13 cellular contexts compared by ENCODE assay signal in genomic region chr1:36183309-36183856, GRCh38. TPM values are rescaled to one million over a fixed set of nuclear protein-coding genes. Genes with fewer than 3 reads are reported as not detected.
A peak's percentile ranks its signal among the peaks of the same experiment; 100 is the strongest.
DNase-seq lines count a peak whose midpoint lies in the region; ATAC-seq and TF ChIP-seq lines count a peak whose summit lies in the region.
"Had no signal": no experiment of that assay in that cellular context is flagged by ENCODE, and none has a peak within 500 bp of the region (broad histone marks: within the 10 kb centered on the region; RNA-seq: fewer than 3 reads in every experiment).

No MANE protein-coding gene starts in this region.

- in situ Hi-C loops in transverse colon (cut with MboI; ENCODE audit: low pct_ligation_motif_present in 1 of 4, low pct_unique_long_range_greater_than_20kb in 1 of 4, low sequenced_read_pairs in 3 of 4): loop anchor here (10.0 to 25.0 kb wide), 4 partner anchors 79 to 229 kb away; no protein-coding TSS in a partner anchor

- no peaks in the 10 kb centered on the region for H3K27me3 Mint-ChIP-seq in activated CD8-positive, alpha-beta T cell treated with anti-CD3 and anti-CD28 coated beads, Interleukin-2, amount 10 ng/mL, durations not matched to agents 7 days and 5 days (ENCODE audit: low read depth)

- peak overlapping the region; percentile 1 to 9 for H3K27ac Mint-ChIP-seq in activated naive CD4-positive, alpha-beta T cell treated with anti-CD3 and anti-CD28 coated beads, Interleukin-2, amount 50 U/mL, for 72 hours
- peak overlapping the region; percentile 1 for H3K27ac Mint-ChIP-seq in activated CD8-positive, alpha-beta T cell treated with anti-CD3 and anti-CD28 coated beads, Interleukin-2, amount 10 ng/mL, durations not matched to agents 7 days and 5 days

- no peaks in the 10 kb centered on the region for H3K27me3 ChIP-seq in transverse colon

- intact Hi-C loops in transverse colon (cut with DNase I; ENCODE audit: low total_unique reads): no loop called here

- no peak for TF ChIP-seq EP300 in transverse colon (IDR thresholded peaks at IDR 0.05; ENCODE audit: low read depth)

- H3K4me1 ChIP-seq in transverse colon: peaks cover 8 to 34% (median 12%) of the 10 kb centered on the region in 4 donors

- H3K36me3 ChIP-seq in transverse colon: peaks cover 0 to 24% (median 3%) of the 10 kb centered on the region in 4 donors

- no peak for DNase-seq in activated naive CD4-positive, alpha-beta T cell treated with anti-CD3 and anti-CD28 coated beads, Interleukin-2, amount 50 U/mL, for 72 hours (ENCODE audit: low spot score in 2 of 2)
- no peak for DNase-seq in activated naive CD4-positive, alpha-beta T cell (lab: John Stamatoyannopoulos, UW)
- no peak for DNase-seq in activated CD8-positive, alpha-beta T cell treated with anti-CD3 and anti-CD28 coated beads, Interleukin-2, amount 10 ng/mL, durations not matched to agents 7 days and 5 days
- DNase-seq in fibroblast of the conjunctiva (ENCODE audit: low read depth): peak; percentile 24
- no peak for DNase-seq in transverse colon
- DNase-seq in superior temporal gyrus (ENCODE audit: extremely low spot score): no peak
- no peak for DNase-seq in NCI-H526 treated with DMSO at 0.1 percent for 48 hours (lab: John Stamatoyannopoulos, UW)
- DNase-seq: C1 segment of cervical spinal cord; effector CD4-positive, alpha-beta T cell; SW 1271 had no signal

- H3K9me3 Mint-ChIP-seq in activated naive CD4-positive, alpha-beta T cell treated with anti-CD3 and anti-CD28 coated beads, Interleukin-2, amount 50 U/mL, for 72 hours: no peaks in the 10 kb centered on the region
- H3K9me3 Mint-ChIP-seq in activated CD8-positive, alpha-beta T cell treated with anti-CD3 and anti-CD28 coated beads, Interleukin-2, amount 10 ng/mL, durations not matched to agents 7 days and 5 days (ENCODE audit: insufficient read depth): no peaks in the 10 kb centered on the region

- no peak overlapping the region for H3K4me3 ChIP-seq in transverse colon
- H3K4me3 ChIP-seq: smooth muscle cell had no signal

- TF ChIP-seq CTCF in transverse colon (IDR thresholded peaks at IDR 0.05): no peak

- no peak for TF ChIP-seq POLR2A in transverse colon (IDR thresholded peaks at IDR 0.05)

- ATAC-seq in activated naive CD4-positive, alpha-beta T cell treated with anti-CD3 and anti-CD28 coated beads, Interleukin-2, amount 50 U/mL, for 72 hours: no peak
- ATAC-seq in activated CD8-positive, alpha-beta T cell treated with anti-CD3 and anti-CD28 coated beads, Interleukin-2, amount 10 ng/mL, durations not matched to agents 7 days and 5 days: no peak
- ATAC-seq in GM19463 (IDR thresholded peaks at IDR 0.05; ENCODE audit: unreplicated experiment): no peak

- H3K36me3 Mint-ChIP-seq in activated naive CD4-positive, alpha-beta T cell treated with anti-CD3 and anti-CD28 coated beads, Interleukin-2, amount 50 U/mL, for 72 hours: no peaks in the 10 kb centered on the region
- H3K36me3 Mint-ChIP-seq in activated CD8-positive, alpha-beta T cell treated with anti-CD3 and anti-CD28 coated beads, Interleukin-2, amount 10 ng/mL, durations not matched to agents 7 days and 5 days (ENCODE audit: low read depth): peaks cover 25% of the 10 kb centered on the region

- CTCF ChIA-PET in activated CD8-positive, alpha-beta T cell treated with anti-CD3 and anti-CD28 coated beads, Interleukin-2, amount 10 ng/mL, durations not matched to agents 7 days and 5 days (lab: Charles Lee): interaction anchor here (1.0 to 8.5 kb wide), 7 partner anchors 13 to 102 kb away, joined by 3 to 209 read pairs (median 6); partner anchors contain the start of gene TRAPPC3

- peaks cover 5% of the 10 kb centered on the region for H3K4me1 Mint-ChIP-seq in activated CD8-positive, alpha-beta T cell treated with anti-CD3 and anti-CD28 coated beads, Interleukin-2, amount 10 ng/mL, durations not matched to agents 7 days and 5 days (ENCODE audit: low read depth)

- no peaks in the 10 kb centered on the region for H3K9me3 ChIP-seq in transverse colon

- WGBS in transverse colon (ENCODE audit: low coverage in 1 of 2), 2 donors: 76 to 86% methylated on average over 2 of the region's 2 CpGs

- POLR2A ChIA-PET in activated CD8-positive, alpha-beta T cell treated with anti-CD3 and anti-CD28 coated beads, Interleukin-2, amount 10 ng/mL, durations not matched to agents 7 days and 5 days (lab: Charles Lee): interaction anchor here (1.2 to 1.7 kb wide), 2 partner anchors 22 to 40 kb away, joined by 4 to 18 read pairs; partner anchors contain the start of gene THRAP3

- no peak overlapping the region for H3K4me3 Mint-ChIP-seq in activated CD8-positive, alpha-beta T cell treated with anti-CD3 and anti-CD28 coated beads, Interleukin-2, amount 10 ng/mL, durations not matched to agents 7 days and 5 days

- peak overlapping the region; percentile 69 to 85 (median 73) for H3K27ac ChIP-seq in transverse colon
- H3K27ac ChIP-seq: HL-60 had no signal

RNA-seq across cellular contexts. Expression of gene MAP7D1, which starts 27.4 kb away (rescaled TPM):
- 100 to 1,000 TPM; 112 to 169 TPM for total RNA-seq in activated naive CD4-positive, alpha-beta T cell treated with anti-CD3 and anti-CD28 coated beads, Interleukin-2, amount 50 U/mL, for 72 hours
- 100 to 1,000 TPM; 235 to 245 TPM for total RNA-seq in activated CD8-positive, alpha-beta T cell treated with anti-CD3 and anti-CD28 coated beads, Interleukin-2, amount 10 ng/mL, durations not matched to agents 7 days and 5 days
- total RNA-seq in transverse colon: 100 to 1,000 TPM in 1 of 4 donors, 10 to 100 TPM in 3; 74.3 to 187 (median 86.0) TPM

RNA-seq across cellular contexts. Expression of gene TRAPPC3, which starts 34.1 kb away (rescaled TPM):
- 10 to 100 TPM; 43.7 to 55.3 TPM for total RNA-seq in activated naive CD4-positive, alpha-beta T cell treated with anti-CD3 and anti-CD28 coated beads, Interleukin-2, amount 50 U/mL, for 72 hours
- total RNA-seq in activated CD8-positive, alpha-beta T cell treated with anti-CD3 and anti-CD28 coated beads, Interleukin-2, amount 10 ng/mL, durations not matched to agents 7 days and 5 days: 10 to 100 TPM; 55.6 to 56.4 TPM
- total RNA-seq in transverse colon: 100 to 1,000 TPM in 3 of 4 donors, 10 to 100 TPM in 1; 54.6 to 165 (median 105) TPM

RNA-seq across cellular contexts. Expression of gene THRAP3, which starts 40.9 kb away (rescaled TPM):
- total RNA-seq in activated naive CD4-positive, alpha-beta T cell treated with anti-CD3 and anti-CD28 coated beads, Interleukin-2, amount 50 U/mL, for 72 hours: 100 to 1,000 TPM in 1 of 2 donors, 10 to 100 TPM in 1; 96.2 to 153 TPM
- total RNA-seq in activated CD8-positive, alpha-beta T cell treated with anti-CD3 and anti-CD28 coated beads, Interleukin-2, amount 10 ng/mL, durations not matched to agents 7 days and 5 days: 100 to 1,000 TPM; 136 to 140 TPM
- total RNA-seq in transverse colon: 10 to 100 TPM; 25.8 to 73.7 (median 59.9) TPM

RNA-seq across cellular contexts. Expression of gene COL8A2, which starts 58.4 kb away (rescaled TPM):
- under 1 TPM; 0.11 to 0.23 TPM for total RNA-seq in activated naive CD4-positive, alpha-beta T cell treated with anti-CD3 and anti-CD28 coated beads, Interleukin-2, amount 50 U/mL, for 72 hours
- under 1 TPM in 1 of 2 experiments, not detected in 1; 0.08 TPM for total RNA-seq in activated CD8-positive, alpha-beta T cell treated with anti-CD3 and anti-CD28 coated beads, Interleukin-2, amount 10 ng/mL, durations not matched to agents 7 days and 5 days
- total RNA-seq in transverse colon: 1 to 10 TPM; 1.2 to 5.4 (median 1.7) TPM
